In genomic region chr19:17282488-17283256, GRCh38 we compare ENCODE assay signal across 1 cellular context.
A peak's percentile ranks its signal among the peaks of the same experiment; 100 is the strongest.
TF ChIP-seq lines count a peak whose summit lies in the region.

No MANE protein-coding gene starts in this region.

TF ChIP-seq in HepG2, 621 proteins besides CTCF, POLR2A, EP300 and RAD21 (continued from another document):
- TF ChIP-seq FUBP1 (CRISPR knock-in tag; IDR thresholded peaks at IDR 0.05; ENCODE audit: borderline replicate concordance) (no peak), MXI1 (IDR thresholded peaks at IDR 0.05; ENCODE audit: borderline replicate concordance, low read depth, low read length) (no peak), ZNF574 (CRISPR knock-in tag; IDR thresholded peaks at IDR 0.05) (no peak), ZNF772 (CRISPR knock-in tag; IDR thresholded peaks at IDR 0.05) (no peak), RARA (CRISPR knock-in tag; IDR thresholded peaks at IDR 0.05) (no peak), MYC (CRISPR knock-in tag; IDR thresholded peaks at IDR 0.05; ENCODE audit: borderline replicate concordance) (peak; percentile 47; the same call in 1 of the 2 replicates), ZNF337 (CRISPR knock-in tag; IDR thresholded peaks at IDR 0.05; ENCODE audit: borderline replicate concordance, low read depth) (no peak), MTF2 (CRISPR knock-in tag; IDR thresholded peaks at IDR 0.05; ENCODE audit: borderline replicate concordance) (no peak; the same call in 1 of the 2 replicates), ESRRA (CRISPR knock-in tag; IDR thresholded peaks at IDR 0.05; ENCODE audit: low read depth) (0 out of 2 replicates have a peak, but pooled peaks have one; percentile 38), THAP7 (CRISPR knock-in tag; IDR thresholded peaks at IDR 0.05) (no peak; the same call in 1 of the 2 replicates), ARNT2 (CRISPR knock-in tag; IDR thresholded peaks at IDR 0.05; ENCODE audit: low read depth) (peak; percentile 76; the same call in 1 of the 2 replicates), KAT7 (CRISPR knock-in tag; IDR thresholded peaks at IDR 0.05; ENCODE audit: borderline replicate concordance) (no peak), ZNF598 (CRISPR knock-in tag; IDR thresholded peaks at IDR 0.05; ENCODE audit: borderline replicate concordance) (peak; percentile 55; the same call in 1 of the 2 replicates), ISL2 (CRISPR knock-in tag; IDR thresholded peaks at IDR 0.05) (0 out of 2 replicates have a peak, but pooled peaks have one; percentile 36), KDM5A (IDR thresholded peaks at IDR 0.05; ENCODE audit: borderline replicate concordance, low read length) (no peak), ZFP62 (CRISPR knock-in tag; IDR thresholded peaks at IDR 0.05) (no peak), LBX2 (CRISPR knock-in tag; IDR thresholded peaks at IDR 0.05; ENCODE audit: borderline replicate concordance) (0 out of 2 replicates have a peak, but pooled peaks have one; percentile 17), ZBTB34 (CRISPR knock-in tag; IDR thresholded peaks at IDR 0.05) (no peak), HMG20A (CRISPR knock-in tag; IDR thresholded peaks at IDR 0.05; ENCODE audit: borderline replicate concordance) (no peak), JUNB (CRISPR knock-in tag; IDR thresholded peaks at IDR 0.05; ENCODE audit: borderline replicate concordance) (no peak), ZNF276 (CRISPR knock-in tag; IDR thresholded peaks at IDR 0.05; ENCODE audit: low read depth) (peak; percentile 59; the same call in 1 of the 2 replicates), NFIC (IDR thresholded peaks at IDR 0.05; ENCODE audit: low read length) (no peak), ZNF10 (CRISPR knock-in tag; IDR thresholded peaks at IDR 0.05; ENCODE audit: borderline replicate concordance, low read depth) (no peak), HIC2 (CRISPR knock-in tag; IDR thresholded peaks at IDR 0.05; ENCODE audit: low read depth) (peak; percentile 43; the same call in 1 of the 2 replicates), ZNF543 (CRISPR knock-in tag; IDR thresholded peaks at IDR 0.05) (0 out of 2 replicates have a peak, but pooled peaks have one; percentile 63), ZNF235 (CRISPR knock-in tag; IDR thresholded peaks at IDR 0.05; ENCODE audit: borderline replicate concordance) (peak; percentile 52; the same call in 1 of the 2 replicates), ZNF781 (CRISPR knock-in tag; IDR thresholded peaks at IDR 0.05; ENCODE audit: borderline replicate concordance, not compliant biosample characterization) (peak; percentile 56), BCLAF1 (IDR thresholded peaks at IDR 0.05) (no peak)
